ENCODE assay signal across 10 cellular contexts in the genomic region with DNA sequence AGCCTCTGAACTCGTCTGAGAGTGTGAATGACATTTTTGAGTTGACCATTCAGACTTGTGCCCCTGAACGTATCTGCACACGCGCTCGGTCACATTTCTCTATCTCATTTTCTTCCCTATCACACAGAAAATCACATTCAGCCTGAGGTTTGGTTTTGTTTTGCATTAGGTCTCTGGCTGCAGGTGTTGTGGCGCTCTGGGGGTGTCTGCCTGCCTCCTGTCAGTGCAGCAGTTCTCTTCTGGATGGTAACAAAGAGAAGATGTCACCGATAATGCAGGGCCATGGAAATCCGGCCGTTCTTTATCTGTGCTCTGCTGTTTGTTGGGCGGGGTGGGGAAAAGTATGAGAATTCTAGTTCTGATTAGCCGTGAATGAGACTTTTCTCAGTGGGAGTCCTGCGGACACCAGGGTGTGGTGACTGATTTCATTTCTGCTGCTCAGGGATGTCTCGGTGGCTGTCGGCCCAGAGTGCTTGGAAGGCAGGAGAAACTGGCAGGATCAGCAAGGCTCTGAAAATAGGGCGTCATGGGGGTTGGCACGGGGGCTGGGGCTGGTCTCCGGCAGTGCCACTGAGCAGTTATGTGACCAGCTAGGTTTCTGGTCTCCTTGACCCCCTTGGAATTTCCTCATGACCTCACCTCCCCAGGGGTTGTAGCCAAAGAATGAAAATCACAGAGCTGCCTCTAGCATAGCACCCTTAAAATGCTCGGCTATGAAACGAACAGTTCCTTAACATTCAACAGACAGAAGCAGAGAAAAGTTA.
DNase-seq lines count a peak whose midpoint lies in the region; ATAC-seq and TF ChIP-seq lines count a peak whose summit lies in the region.
"Had no signal": no experiment of that assay in that cellular context is flagged by ENCODE, and none has a peak within 500 bp of the region (broad histone marks: within the 10 kb centered on the region; RNA-seq: fewer than 3 reads in every experiment).

No MANE protein-coding gene starts in this region.

- TF ChIP-seq CTCF in HEK293 (tag by site-specific recombination; IDR thresholded peaks at IDR 0.05), result no peak

- H3K4me3 ChIP-seq in HEK293 (ENCODE audit: low read depth, low read length) (peak overlapping the region; percentile 11; the same call in 1 of the 2 replicates), skin epidermis (no peak overlapping the region)

- peaks cover 0 to 3% of the 10 kb centered on the region in 2 experiments; a peak in 1 of 3 replicates for H3K36me3 ChIP-seq in HEK293 (ENCODE audit: control insufficient read depth in 2 of 2, insufficient read depth in 1 of 2, low read length in 2 of 2)

- peaks cover 24% of the 10 kb centered on the region for H3K4me1 ChIP-seq in HEK293 (ENCODE audit: control insufficient read depth, insufficient read depth, low read length)

- no peaks in the 10 kb centered on the region for H3K9me3 ChIP-seq in HEK293 (ENCODE audit: control insufficient read depth, insufficient read depth, low read depth, low read length)

- H3K27ac ChIP-seq in HEK293 (ENCODE audit: extremely low read depth, low read depth, low read length) (no peak overlapping the region), skin epidermis (peak overlapping the region in 16 of 21 experiments; percentile 8 to 83 (median 54))

- CTCF ChIA-PET in HEK293 (lab: Yijun Ruan, JAX), result no interaction called here

- ATAC-seq in HG02884 (IDR thresholded peaks at IDR 0.05; ENCODE audit: unreplicated experiment), result no peak
- no peak for ATAC-seq in HG03280 (IDR thresholded peaks at IDR 0.05; ENCODE audit: unreplicated experiment)

- POLR2A ChIA-PET in HEK293 (lab: Yijun Ruan, JAX), result interaction anchor here (0.7 kb wide), 1 partner anchor 16 kb away, joined by 3 read pairs; no protein-coding TSS in a partner anchor

- DNase-seq in cerebellar cortex (ENCODE audit: low spot score) (peak; percentile 73), kidney glomerular epithelial cell (lab: John Stamatoyannopoulos, UW) (peak; percentile 77), NCI-H524 treated with DMSO at 0.1 percent for 48 hours (lab: John Stamatoyannopoulos, UW) (no peak)
- no peak for DNase-seq in activated CD4-positive, CD25-positive, alpha-beta regulatory T cell (lab: John Stamatoyannopoulos, UW)
- DNase-seq: activated T-cell treated with anti-CD3 and anti-CD28 coated beads, Interleukin-2, amount 50 U/mL, for 24 hours; NCI-H1105 had no signal

TF ChIP-seq in HEK293, 187 proteins besides CTCF, POLR2A, EP300 and RAD21 (continues in another document):
- TF ChIP-seq ZNF114 (tag by site-specific recombination; IDR thresholded peaks at IDR 0.05), result no peak
- TF ChIP-seq ZNF654 (tag by site-specific recombination; IDR thresholded peaks at IDR 0.05; ENCODE audit: low read depth), result no peak
- peak; percentile 68 for TF ChIP-seq GLIS1 (tag by site-specific recombination; IDR thresholded peaks at IDR 0.05)
- TF ChIP-seq, protein P1, sequence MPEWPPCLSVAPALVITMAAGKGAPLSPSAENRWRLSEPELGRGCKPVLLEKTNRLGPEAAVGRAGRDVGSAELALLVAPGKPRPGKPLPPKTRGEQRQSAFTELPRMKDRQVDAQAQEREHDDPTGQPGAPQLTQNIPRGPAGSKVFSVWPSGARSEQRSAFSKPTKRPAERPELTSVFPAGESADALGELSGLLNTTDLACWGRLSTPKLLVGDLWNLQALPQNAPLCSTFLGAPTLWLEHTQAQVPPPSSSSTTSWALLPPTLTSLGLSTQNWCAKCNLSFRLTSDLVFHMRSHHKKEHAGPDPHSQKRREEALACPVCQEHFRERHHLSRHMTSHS (tag by site-specific recombination; IDR thresholded peaks at IDR 0.05), result no peak
- no peak for TF ChIP-seq ZNF311 (tag by site-specific recombination; IDR thresholded peaks at IDR 0.05; ENCODE audit: borderline replicate concordance)
- TF ChIP-seq OVOL3 (tag by site-specific recombination; IDR thresholded peaks at IDR 0.05), result no peak
- no peak for TF ChIP-seq ZNF248 (tag by site-specific recombination; IDR thresholded peaks at IDR 0.05)
- TF ChIP-seq, protein P2, sequence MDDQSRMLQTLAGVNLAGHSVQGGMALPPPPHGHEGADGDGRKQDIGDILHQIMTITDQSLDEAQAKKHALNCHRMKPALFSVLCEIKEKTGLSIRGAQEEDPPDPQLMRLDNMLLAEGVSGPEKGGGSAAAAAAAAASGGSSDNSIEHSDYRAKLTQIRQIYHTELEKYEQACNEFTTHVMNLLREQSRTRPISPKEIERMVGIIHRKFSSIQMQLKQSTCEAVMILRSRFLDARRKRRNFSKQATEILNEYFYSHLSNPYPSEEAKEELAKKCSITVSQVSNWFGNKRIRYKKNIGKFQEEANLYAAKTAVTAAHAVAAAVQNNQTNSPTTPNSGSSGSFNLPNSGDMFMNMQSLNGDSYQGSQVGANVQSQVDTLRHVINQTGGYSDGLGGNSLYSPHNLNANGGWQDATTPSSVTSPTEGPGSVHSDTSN (CRISPR knock-in tag; IDR thresholded peaks at IDR 0.05), result no peak
- no peak for TF ChIP-seq RBAK (tag by site-specific recombination; IDR thresholded peaks at IDR 0.05)
- TF ChIP-seq KLF1 (tag by site-specific recombination; IDR thresholded peaks at IDR 0.05), result peak; percentile 44; the same call in 1 of the 2 replicates
- TF ChIP-seq, protein P3, sequence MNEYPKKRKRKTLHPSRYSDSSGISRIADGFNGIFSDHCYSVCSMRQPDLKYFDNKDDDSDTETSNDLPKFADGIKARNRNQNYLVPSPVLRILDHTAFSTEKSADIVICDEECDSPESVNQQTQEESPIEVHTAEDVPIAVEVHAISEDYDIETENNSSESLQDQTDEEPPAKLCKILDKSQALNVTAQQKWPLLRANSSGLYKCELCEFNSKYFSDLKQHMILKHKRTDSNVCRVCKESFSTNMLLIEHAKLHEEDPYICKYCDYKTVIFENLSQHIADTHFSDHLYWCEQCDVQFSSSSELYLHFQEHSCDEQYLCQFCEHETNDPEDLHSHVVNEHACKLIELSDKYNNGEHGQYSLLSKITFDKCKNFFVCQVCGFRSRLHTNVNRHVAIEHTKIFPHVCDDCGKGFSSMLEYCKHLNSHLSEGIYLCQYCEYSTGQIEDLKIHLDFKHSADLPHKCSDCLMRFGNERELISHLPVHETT (tag by site-specific recombination; IDR thresholded peaks at IDR 0.05), result no peak
- TF ChIP-seq, protein P4, sequence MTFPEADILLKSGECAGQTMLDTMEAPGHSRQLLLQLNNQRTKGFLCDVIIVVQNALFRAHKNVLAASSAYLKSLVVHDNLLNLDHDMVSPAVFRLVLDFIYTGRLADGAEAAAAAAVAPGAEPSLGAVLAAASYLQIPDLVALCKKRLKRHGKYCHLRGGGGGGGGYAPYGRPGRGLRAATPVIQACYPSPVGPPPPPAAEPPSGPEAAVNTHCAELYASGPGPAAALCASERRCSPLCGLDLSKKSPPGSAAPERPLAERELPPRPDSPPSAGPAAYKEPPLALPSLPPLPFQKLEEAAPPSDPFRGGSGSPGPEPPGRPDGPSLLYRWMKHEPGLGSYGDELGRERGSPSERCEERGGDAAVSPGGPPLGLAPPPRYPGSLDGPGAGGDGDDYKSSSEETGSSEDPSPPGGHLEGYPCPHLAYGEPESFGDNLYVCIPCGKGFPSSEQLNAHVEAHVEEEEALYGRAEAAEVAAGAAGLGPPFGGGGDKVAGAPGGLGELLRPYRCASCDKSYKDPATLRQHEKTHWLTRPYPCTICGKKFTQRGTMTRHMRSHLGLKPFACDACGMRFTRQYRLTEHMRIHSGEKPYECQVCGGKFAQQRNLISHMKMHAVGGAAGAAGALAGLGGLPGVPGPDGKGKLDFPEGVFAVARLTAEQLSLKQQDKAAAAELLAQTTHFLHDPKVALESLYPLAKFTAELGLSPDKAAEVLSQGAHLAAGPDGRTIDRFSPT (tag by site-specific recombination; IDR thresholded peaks at IDR 0.05), result peak; percentile 45
- TF ChIP-seq ZNF350 (tag by site-specific recombination; IDR thresholded peaks at IDR 0.05), result no peak
- peak; percentile 66 for TF ChIP-seq ZBTB17 (tag by site-specific recombination; IDR thresholded peaks at IDR 0.05)
- 0 out of 2 replicates have a peak, but pooled peaks have one; percentile 64 for TF ChIP-seq ZNF2 (tag by site-specific recombination; IDR thresholded peaks at IDR 0.05)
- TF ChIP-seq, protein P5, sequence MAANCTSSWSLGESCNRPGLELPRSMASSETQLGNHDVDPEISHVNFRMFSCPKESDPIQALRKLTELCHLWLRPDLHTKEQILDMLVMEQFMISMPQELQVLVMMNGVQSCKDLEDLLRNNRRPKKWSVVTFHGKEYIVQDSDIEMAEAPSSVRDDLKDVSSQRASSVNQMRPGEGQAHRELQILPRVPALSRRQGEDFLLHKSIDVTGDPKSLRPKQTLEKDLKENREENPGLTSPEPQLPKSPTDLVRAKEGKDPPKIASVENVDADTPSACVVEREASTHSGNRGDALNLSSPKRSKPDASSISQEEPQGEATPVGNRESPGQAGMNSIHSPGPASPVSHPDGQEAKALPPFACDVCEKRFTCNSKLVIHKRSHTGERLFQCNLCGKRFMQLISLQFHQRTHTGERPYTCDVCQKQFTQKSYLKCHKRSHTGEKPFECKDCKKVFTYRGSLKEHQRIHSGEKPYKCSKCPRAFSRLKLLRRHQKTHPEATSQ (tag by site-specific recombination; IDR thresholded peaks at IDR 0.05), result no peak
- peak; percentile 65 for TF ChIP-seq ZNF600 (tag by site-specific recombination; IDR thresholded peaks at IDR 0.05)
- peak; percentile 63; the same call in 1 of the 2 replicates for TF ChIP-seq ZBTB48 (tag by site-specific recombination; IDR thresholded peaks at IDR 0.05)
- TF ChIP-seq ZNF791 (tag by site-specific recombination; IDR thresholded peaks at IDR 0.05), result no peak
- peak; percentile 38; the same call in 1 of the 2 replicates for TF ChIP-seq GLIS2 (tag by site-specific recombination; IDR thresholded peaks at IDR 0.05)
- no peak for TF ChIP-seq ZNF830 (tag by site-specific recombination; IDR thresholded peaks at IDR 0.05; ENCODE audit: low read depth)
- TF ChIP-seq ZFP37 (tag by site-specific recombination; IDR thresholded peaks at IDR 0.05), result no peak

Comparison
In these comparisons a context has a peak if more than half of its experiments do, and no peak if none do; other contexts are left out.
1. DNase-seq: peak in cerebellar cortex (single experiment) and kidney glomerular epithelial cell (single experiment); none in NCI-H524 treated with DMSO at 0.1 percent for 48 hours (single experiment) and activated CD4-positive, CD25-positive, alpha-beta regulatory T cell (0 of 4).